ENCODE assay signal across 9 cellular contexts in the genomic region with DNA sequence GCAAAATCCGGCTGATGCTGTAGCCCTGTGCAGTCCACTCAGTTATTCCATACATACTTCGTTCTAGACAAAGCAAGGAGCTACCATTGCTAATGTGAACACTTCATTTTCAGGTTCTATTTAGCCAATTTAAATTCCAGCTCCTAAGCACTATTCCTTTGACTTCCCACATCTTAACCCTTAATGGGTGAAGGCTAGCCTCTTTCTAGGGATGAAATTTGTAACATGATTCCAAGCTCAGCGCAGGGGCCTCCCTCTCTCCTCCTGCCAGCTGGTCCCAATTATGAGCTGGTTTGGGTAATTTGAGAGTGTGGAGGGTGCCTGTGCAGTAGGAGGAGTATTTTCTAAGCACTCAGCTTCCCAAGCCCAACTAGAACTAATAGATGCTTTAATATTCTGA. TPM values are rescaled to one million over a fixed set of nuclear protein-coding genes. Genes with fewer than 3 reads are reported as not detected.
DNase-seq lines count a peak whose midpoint lies in the region; ATAC-seq and TF ChIP-seq lines count a peak whose summit lies in the region.
"Had no signal": no experiment of that assay in that cellular context is flagged by ENCODE, and none has a peak within 500 bp of the region (broad histone marks: within the 10 kb centered on the region; RNA-seq: fewer than 3 reads in every experiment).

No MANE protein-coding gene starts in this region.

- H3K9me3 ChIP-seq in SK-N-SH: no peaks in the 10 kb centered on the region
- H3K9me3 ChIP-seq in CD4-positive, alpha-beta T cell (ENCODE audit: control insufficient read depth, low read length): no peaks in the 10 kb centered on the region

- no peak for TF ChIP-seq CTCF in SK-N-SH (IDR thresholded peaks at IDR 0.05)
- TF ChIP-seq CTCF in CD4-positive, alpha-beta T cell (IDR thresholded peaks at IDR 0.05): no peak

- H3K79me2 ChIP-seq in SK-N-SH (ENCODE audit: insufficient read depth): no peaks in the 10 kb centered on the region

- H3K9ac ChIP-seq in SK-N-SH: no peak overlapping the region

- DNase-seq in COLO668 (lab: John Stamatoyannopoulos, UW; ENCODE audit: unreplicated experiment): peak; percentile 32
- peak; percentile 66 to 84 (median 84) for DNase-seq in NCI-H1417 (lab: John Stamatoyannopoulos, UW)
- peak; percentile 75 for DNase-seq in SK-N-SH
- peak; percentile 88 for DNase-seq in left kidney (ENCODE audit: low read depth, low spot score)
- no peak for DNase-seq in CD4-positive, alpha-beta T cell
- no peak for DNase-seq in kidney tubule cell (ENCODE audit: low spot score)
- DNase-seq: activated CD4-positive, alpha-beta T cell treated with anti-CD3 and anti-CD28 coated beads, Interleukin-2, amount 10 ng/mL, durations not matched to agents 24 days and 14 days had no signal

- TF ChIP-seq EP300 in SK-N-SH (IDR thresholded peaks at IDR 0.05; ENCODE audit: borderline replicate concordance in 1 of 2, low read depth in 1 of 2, low read length in 1 of 2): 0 out of 4 replicates have a peak, but pooled peaks of 1 of the 2 experiments have one; percentile 22

- no peaks in the 10 kb centered on the region for H4K20me1 ChIP-seq in SK-N-SH (ENCODE audit: insufficient read depth)

- ATAC-seq in GM19023 (IDR thresholded peaks at IDR 0.05; ENCODE audit: unreplicated experiment): no peak
- no peak for ATAC-seq in CD4-positive, alpha-beta T cell (ENCODE audit: poor library complexity)
- ATAC-seq in GM18517 (IDR thresholded peaks at IDR 0.05; ENCODE audit: unreplicated experiment): no peak

- TF ChIP-seq RAD21 in SK-N-SH (IDR thresholded peaks at IDR 0.05; ENCODE audit: low read length): peak; percentile 32

- H2AFZ ChIP-seq in SK-N-SH (ENCODE audit: low read depth): no peak overlapping the region

- H3F3A ChIP-seq in SK-N-SH (replicated peaks; ENCODE audit: insufficient read depth): no peaks in the 10 kb centered on the region

- H3K9me3 Mint-ChIP-seq in CD4-positive, alpha-beta T cell: no peaks in the 10 kb centered on the region
- H3K9me3 Mint-ChIP-seq: activated CD4-positive, alpha-beta T cell treated with anti-CD3 and anti-CD28 coated beads, Interleukin-2, amount 10 ng/mL, durations not matched to agents 24 days and 14 days had no signal

- H3K4me3 Mint-ChIP-seq in CD4-positive, alpha-beta T cell: no peak overlapping the region
- H3K4me3 Mint-ChIP-seq: activated CD4-positive, alpha-beta T cell treated with anti-CD3 and anti-CD28 coated beads, Interleukin-2, amount 10 ng/mL, durations not matched to agents 24 days and 14 days had no signal

- no peaks in the 10 kb centered on the region for H3K27me3 ChIP-seq in SK-N-SH (ENCODE audit: insufficient read depth)
- H3K27me3 ChIP-seq in CD4-positive, alpha-beta T cell (ENCODE audit: control insufficient read depth, insufficient read depth, low read length): no peaks in the 10 kb centered on the region

- no peaks in the 10 kb centered on the region for H3K36me3 Mint-ChIP-seq in CD4-positive, alpha-beta T cell (ENCODE audit: low read depth)

- intact Hi-C loops in CD4-positive, alpha-beta T cell (cut with DNase I, micrococcal nuclease): loop anchor here in 1 of 2 experiments (2.0 kb wide), 1 partner anchor 199 kb away; no protein-coding TSS in a partner anchor

- no peaks in the 10 kb centered on the region for H3K27me3 Mint-ChIP-seq in CD4-positive, alpha-beta T cell
- H3K27me3 Mint-ChIP-seq: activated CD4-positive, alpha-beta T cell treated with anti-CD3 and anti-CD28 coated beads, Interleukin-2, amount 10 ng/mL, durations not matched to agents 24 days and 14 days had no signal

- no peak overlapping the region for H3K27ac Mint-ChIP-seq in CD4-positive, alpha-beta T cell
- H3K27ac Mint-ChIP-seq: activated CD4-positive, alpha-beta T cell treated with anti-CD3 and anti-CD28 coated beads, Interleukin-2, amount 10 ng/mL, durations not matched to agents 24 days and 14 days had no signal

- no peak overlapping the region; the same call in 1 of the 2 replicates for H3K4me2 ChIP-seq in SK-N-SH

- peaks cover 28 to 36% of the 10 kb centered on the region in 2 experiments for H3K4me1 ChIP-seq in SK-N-SH (ENCODE audit: control insufficient read depth in 1 of 2, insufficient read depth in 2 of 2, low read depth in 1 of 2, low read length in 1 of 2)

- CTCF ChIA-PET in SK-N-SH (lab: Yijun Ruan, JAX): interaction anchor here (0.5 to 2.8 kb wide), 22 partner anchors 10 to 466 kb away, joined by 3 to 11 read pairs (median 4); a partner anchor contains a TSS
- CTCF ChIA-PET in CD4-positive, alpha-beta T cell (lab: Charles Lee): interaction anchor here (0.9 to 1.3 kb wide), 3 partner anchors 13 to 200 kb away, joined by 3 read pairs; no protein-coding TSS in a partner anchor

- H3K9me2 ChIP-seq in SK-N-SH: no peaks in the 10 kb centered on the region

- POLR2A ChIA-PET in SK-N-SH (lab: Yijun Ruan, JAX): interaction anchor here (0.7 to 2.5 kb wide), 3 partner anchors 22 to 204 kb away, joined by 3 to 12 read pairs (median 5); a partner anchor contains a TSS
- POLR2A ChIA-PET in CD4-positive, alpha-beta T cell (lab: Charles Lee): interaction anchor here (0.6 to 1.2 kb wide), 5 partner anchors 22 to 205 kb away, joined by 3 to 4 read pairs (median 3); a partner anchor contains a TSS

- H3K36me3 ChIP-seq in SK-N-SH (replicated peaks in 1 of 2; ENCODE audit: control insufficient read depth in 1 of 2, insufficient read depth in 2 of 2, low read length in 1 of 2): no peaks in the 10 kb centered on the region

- peaks cover 24% of the 10 kb centered on the region for H3K4me1 Mint-ChIP-seq in CD4-positive, alpha-beta T cell (ENCODE audit: low read depth)

- H3K4me3 ChIP-seq in SK-N-SH (ENCODE audit: low read depth in 2 of 2, low read length in 1 of 2): no peak overlapping the region

- 49% methylated on average over 3 of the region's 3 CpGs for WGBS in SK-N-SH (ENCODE audit: low lambda C conversion rate)

- H3K27ac ChIP-seq in SK-N-SH (ENCODE audit: low read depth in 2 of 2, low read length in 1 of 2): peak overlapping the region in 1 of 2 experiments; percentile 87; a peak in 2 of 4 replicates
- no peak overlapping the region for H3K27ac ChIP-seq in CD4-positive, alpha-beta T cell (ENCODE audit: low read depth, low read length)

TF ChIP-seq in SK-N-SH, 30 proteins besides CTCF, POLR2A, EP300 and RAD21:
- TF ChIP-seq TCF12 (IDR thresholded peaks at IDR 0.05) (peak; percentile 95), YY1 (IDR thresholded peaks at IDR 0.05; ENCODE audit: low read depth) (no peak), RCOR1 (IDR thresholded peaks at IDR 0.05; ENCODE audit: low read length) (peak; percentile 50; the same call in 1 of the 2 replicates), POLR2AphosphoS5 (IDR thresholded peaks at IDR 0.05; ENCODE audit: low read depth, low read length) (0 out of 2 replicates have a peak, but pooled peaks have one; percentile 37), CHD2 (IDR thresholded peaks at IDR 0.05; ENCODE audit: low read length, partially characterized antibody) (peak; percentile 40), GABPA (IDR thresholded peaks at IDR 0.05; ENCODE audit: low read depth) (no peak), RXRA (IDR thresholded peaks at IDR 0.05; ENCODE audit: borderline replicate concordance, low read depth) (no peak), FOSL2 (IDR thresholded peaks at IDR 0.05; ENCODE audit: borderline replicate concordance, low read depth) (no peak), SMC3 (IDR thresholded peaks at IDR 0.05; ENCODE audit: low read depth, low read length) (no peak)
- TF ChIP-seq, protein P1, sequence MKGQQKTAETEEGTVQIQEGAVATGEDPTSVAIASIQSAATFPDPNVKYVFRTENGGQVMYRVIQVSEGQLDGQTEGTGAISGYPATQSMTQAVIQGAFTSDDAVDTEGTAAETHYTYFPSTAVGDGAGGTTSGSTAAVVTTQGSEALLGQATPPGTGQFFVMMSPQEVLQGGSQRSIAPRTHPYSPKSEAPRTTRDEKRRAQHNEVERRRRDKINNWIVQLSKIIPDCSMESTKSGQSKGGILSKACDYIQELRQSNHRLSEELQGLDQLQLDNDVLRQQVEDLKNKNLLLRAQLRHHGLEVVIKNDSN (IDR thresholded peaks at IDR 0.05; ENCODE audit: borderline replicate concordance, low read depth): no peak
- TF ChIP-seq, protein P2, sequence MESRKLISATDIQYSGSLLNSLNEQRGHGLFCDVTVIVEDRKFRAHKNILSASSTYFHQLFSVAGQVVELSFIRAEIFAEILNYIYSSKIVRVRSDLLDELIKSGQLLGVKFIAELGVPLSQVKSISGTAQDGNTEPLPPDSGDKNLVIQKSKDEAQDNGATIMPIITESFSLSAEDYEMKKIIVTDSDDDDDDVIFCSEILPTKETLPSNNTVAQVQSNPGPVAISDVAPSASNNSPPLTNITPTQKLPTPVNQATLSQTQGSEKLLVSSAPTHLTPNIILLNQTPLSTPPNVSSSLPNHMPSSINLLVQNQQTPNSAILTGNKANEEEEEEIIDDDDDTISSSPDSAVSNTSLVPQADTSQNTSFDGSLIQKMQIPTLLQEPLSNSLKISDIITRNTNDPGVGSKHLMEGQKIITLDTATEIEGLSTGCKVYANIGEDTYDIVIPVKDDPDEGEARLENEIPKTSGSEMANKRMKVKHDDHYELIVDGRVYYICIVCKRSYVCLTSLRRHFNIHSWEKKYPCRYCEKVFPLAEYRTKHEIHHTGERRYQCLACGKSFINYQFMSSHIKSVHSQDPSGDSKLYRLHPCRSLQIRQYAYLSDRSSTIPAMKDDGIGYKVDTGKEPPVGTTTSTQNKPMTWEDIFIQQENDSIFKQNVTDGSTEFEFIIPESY (IDR thresholded peaks at IDR 0.05; ENCODE audit: borderline replicate concordance, low read depth): no peak
- TF ChIP-seq, protein P3, sequence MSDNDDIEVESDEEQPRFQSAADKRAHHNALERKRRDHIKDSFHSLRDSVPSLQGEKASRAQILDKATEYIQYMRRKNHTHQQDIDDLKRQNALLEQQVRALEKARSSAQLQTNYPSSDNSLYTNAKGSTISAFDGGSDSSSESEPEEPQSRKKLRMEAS (IDR thresholded peaks at IDR 0.05; ENCODE audit: low read depth): no peak
TF ChIP-seq in SK-N-SH: peak in this region for 4.

RNA-seq across cellular contexts. Expression of a gene that starts 53.9 kb away (rescaled TPM):
- 20.7 and 22.4 TPM in 2 replicates for polyA plus RNA-seq in SK-N-SH (2012; rRNA removed)
- 23.2 and 25.5 TPM in 2 replicates for polyA plus RNA-seq in SK-N-SH (2012; cell fraction: cytosol; rRNA removed)
- 10.0 and 12.4 TPM in 2 replicates for polyA plus RNA-seq in SK-N-SH (2012; cell fraction: nucleus; rRNA removed)
- total RNA-seq in CD4-positive, alpha-beta T cell: under 1 TPM; 0.38 to 0.45 TPM

Comparison
In these comparisons a context has a peak if more than half of its experiments do, and no peak if none do; other contexts are left out.
1. DNase-seq: peak in COLO668 (single experiment), NCI-H1417 (3 of 3), SK-N-SH (single experiment) and left kidney (single experiment); none in CD4-positive, alpha-beta T cell (0 of 10) and kidney tubule cell (single experiment).